In genomic region chr2:234422242-234422641, GRCh38 we compare ENCODE assay signal across 9 cellular contexts.
DNase-seq lines count a peak whose midpoint lies in the region; ATAC-seq, FAIRE-seq and TF ChIP-seq lines count a peak whose summit lies in the region.
"Had no signal": no experiment of that assay in that cellular context is flagged by ENCODE, and none has a peak within 500 bp of the region (broad histone marks: within the 10 kb centered on the region; RNA-seq: fewer than 3 reads in every experiment).

No MANE protein-coding gene starts in this region.

- FAIRE-seq in kidney (lab: Jason Lieb, UNC), result no peak

- no peaks in the 10 kb centered on the region for H3K9me3 ChIP-seq in GM23248 (ENCODE audit: low read depth)
- H3K9me3 ChIP-seq in kidney (ENCODE audit: control insufficient read depth in 1 of 2, low read length in 2 of 2), result no peaks in the 10 kb centered on the region
- H3K9me3 ChIP-seq in MM.1S (replicated peaks; ENCODE audit: insufficient read depth, low read length), result no peaks in the 10 kb centered on the region

- no peaks in the 10 kb centered on the region for H3K36me3 ChIP-seq in GM23248 (ENCODE audit: low read depth)
- no peaks in the 10 kb centered on the region for H3K36me3 ChIP-seq in kidney (ENCODE audit: control insufficient read depth in 1 of 2, insufficient read depth in 2 of 2, low read length in 2 of 2)
- no peaks in the 10 kb centered on the region for H3K36me3 ChIP-seq in MM.1S (replicated peaks; ENCODE audit: insufficient read depth, low read length)

- H2AFZ ChIP-seq in GM23248 (no peak overlapping the region), MM.1S (ENCODE audit: low read length) (no peak overlapping the region)

- H3K27me3 ChIP-seq in GM23248 (replicated peaks; ENCODE audit: insufficient read depth), result no peaks in the 10 kb centered on the region
- no peaks in the 10 kb centered on the region for H3K27me3 ChIP-seq in MM.1S (replicated peaks; ENCODE audit: insufficient read depth, low read length)

- 26% methylated on average over 3 of the region's 3 CpGs for WGBS in GM23248 (ENCODE audit: low coverage in 1 of 2, low lambda C conversion rate in 2 of 2, missing lambda C conversion rate in 2 of 2), 2 experiments

- H3K4me3 Mint-ChIP-seq in activated T-cell treated with anti-CD3 and anti-CD28 coated beads, Interleukin-2, amount 50 U/mL, for 4 hours, result peak overlapping the region; percentile 9
- H3K4me3 Mint-ChIP-seq: memory B cell had no signal

- no peak overlapping the region for H3K4me3 ChIP-seq in GM23248
- no peak overlapping the region for H3K4me3 ChIP-seq in kidney (ENCODE audit: low read length in 2 of 2)
- no peak overlapping the region for H3K4me3 ChIP-seq in MM.1S (ENCODE audit: low read length)

- peaks cover 8% of the 10 kb centered on the region for H3K9me3 Mint-ChIP-seq in activated T-cell treated with anti-CD3 and anti-CD28 coated beads, Interleukin-2, amount 50 U/mL, for 4 hours

- in situ Hi-C loops in GM23248 (cut with MboI), result no loop called here

- H3K4me1 ChIP-seq in GM23248 (ENCODE audit: insufficient read depth) (peaks cover 18% of the 10 kb centered on the region), kidney (ENCODE audit: control insufficient read depth in 1 of 2, insufficient read depth in 1 of 2, low read depth in 1 of 2, low read length in 2 of 2) (no peaks in the 10 kb centered on the region), MM.1S (ENCODE audit: low read length) (peaks cover 29% of the 10 kb centered on the region)

- H3K9me2 ChIP-seq in GM23248 (ENCODE audit: insufficient read depth) (no peaks in the 10 kb centered on the region), MM.1S (replicated peaks; ENCODE audit: insufficient read depth, low read length) (no peaks in the 10 kb centered on the region)

- peak in 1 of 2 donors; percentile 32 for ATAC-seq in activated T-cell treated with anti-CD3 and anti-CD28 coated beads, Interleukin-2, amount 50 U/mL, for 4 hours

- peaks cover 11% of the 10 kb centered on the region for H3F3A ChIP-seq in GM23248 (ENCODE audit: insufficient read depth)
- H3F3A ChIP-seq in MM.1S (ENCODE audit: insufficient read depth, low read length), result peaks cover 13% of the 10 kb centered on the region; the same call in 1 of the 2 replicates

- H3K27ac ChIP-seq in GM23248, result peak overlapping the region; percentile 37
- H3K27ac ChIP-seq in kidney (ENCODE audit: low read depth in 2 of 2, low read length in 2 of 2), result no peak overlapping the region
- H3K27ac ChIP-seq in MM.1S (ENCODE audit: low read length), result no peak overlapping the region

- H4K20me1 ChIP-seq in GM23248 (ENCODE audit: insufficient read depth) (no peaks in the 10 kb centered on the region), MM.1S (ENCODE audit: insufficient read depth, low read length) (no peaks in the 10 kb centered on the region)

- no peak overlapping the region for H3K9ac ChIP-seq in GM23248
- no peak overlapping the region for H3K9ac ChIP-seq in kidney (ENCODE audit: low read length in 2 of 2)
- no peak overlapping the region for H3K9ac ChIP-seq in MM.1S (ENCODE audit: low read length)

- DNase-seq in A172 (ENCODE audit: low spot score) (peak; percentile 94), GM23248 (peak; percentile 93), glomerular visceral epithelial cell (ENCODE audit: extremely low spot score) (peak; percentile 84), kidney (no peak), middle frontal gyrus (ENCODE audit: extremely low spot score, low spot score) (no peak), MM.1S (no peak), SHP77 (lab: John Stamatoyannopoulos, UW) (no peak)
- DNase-seq in activated T-cell treated with anti-CD3 and anti-CD28 coated beads, Interleukin-2, amount 50 U/mL, for 4 hours, result peak; percentile 28

- H3K27me3 Mint-ChIP-seq in activated T-cell treated with anti-CD3 and anti-CD28 coated beads, Interleukin-2, amount 50 U/mL, for 4 hours (ENCODE audit: low read depth), result no peaks in the 10 kb centered on the region
- H3K27me3 Mint-ChIP-seq: memory B cell had no signal

- peaks cover 75% of the 10 kb centered on the region for H3K4me1 Mint-ChIP-seq in activated T-cell treated with anti-CD3 and anti-CD28 coated beads, Interleukin-2, amount 50 U/mL, for 4 hours (ENCODE audit: low read depth)

- H3K36me3 Mint-ChIP-seq in activated T-cell treated with anti-CD3 and anti-CD28 coated beads, Interleukin-2, amount 50 U/mL, for 4 hours (ENCODE audit: insufficient read depth), result peaks cover 5% of the 10 kb centered on the region

- TF ChIP-seq CTCF in kidney (IDR thresholded peaks at IDR 0.05; ENCODE audit: borderline replicate concordance, extremely low read depth, insufficient read depth) (no peak), MM.1S (IDR thresholded peaks at IDR 0.05; ENCODE audit: low read length) (no peak)

- intact Hi-C loops in kidney (cut with DNase I), result no loop called here

- H3K79me2 ChIP-seq in GM23248 (ENCODE audit: insufficient read depth), result no peaks in the 10 kb centered on the region
- no peaks in the 10 kb centered on the region for H3K79me2 ChIP-seq in MM.1S (ENCODE audit: low read length)

- H3K4me2 ChIP-seq in GM23248 (ENCODE audit: unreplicated experiment) (peak overlapping the region; percentile 0), MM.1S (ENCODE audit: low read depth, low read length) (no peak overlapping the region)

Comparison
In these comparisons a context has a peak if more than half of its experiments do, and no peak if none do; other contexts are left out.
1. DNase-seq: peak in A172 (single experiment), GM23248 (single experiment), activated T-cell treated with anti-CD3 and anti-CD28 coated beads, Interleukin-2, amount 50 U/mL, for 4 hours (single experiment) and glomerular visceral epithelial cell (single experiment); none in kidney (single experiment), middle frontal gyrus (single experiment), MM.1S (single experiment) and SHP77 (0 of 2).